In the genomic region with DNA sequence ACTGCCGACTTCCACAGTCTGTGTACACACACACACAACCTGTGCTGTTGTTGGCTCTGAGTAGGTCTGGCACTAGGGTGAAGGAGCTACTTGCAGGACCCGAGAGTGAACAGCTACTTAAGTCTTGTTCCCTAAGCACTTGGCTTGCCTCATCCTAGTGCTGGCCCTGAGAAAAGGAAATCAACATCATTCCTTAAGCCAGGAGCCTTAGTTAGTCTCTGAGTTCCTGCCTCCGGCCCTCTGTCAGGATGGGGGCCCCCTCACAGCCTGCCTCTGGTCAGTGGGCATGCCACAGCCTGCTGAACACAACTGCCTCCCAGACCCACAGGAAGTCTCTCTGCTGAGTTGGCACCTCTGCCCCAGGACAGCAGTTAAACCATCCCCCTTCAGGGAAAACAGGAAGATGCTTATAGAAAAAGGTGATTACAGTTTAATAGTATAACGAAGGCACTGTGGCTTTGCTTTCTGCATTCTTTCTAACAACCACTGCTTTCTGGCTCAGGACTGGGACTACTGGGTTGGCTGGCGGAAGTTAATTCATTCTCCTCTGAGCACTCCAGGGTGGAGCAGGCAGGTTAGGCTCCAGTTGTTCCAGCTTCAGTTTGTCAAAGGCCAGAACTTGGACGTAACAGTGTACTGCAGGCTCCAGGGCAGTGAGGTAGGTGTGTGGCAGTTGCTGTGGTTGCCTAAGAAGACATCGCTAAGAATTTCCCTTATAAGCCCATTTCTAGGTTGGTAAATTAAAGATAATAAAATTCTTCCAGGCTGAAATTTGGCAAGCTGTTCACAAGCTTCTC, we compare ENCODE assay signal across 14 cellular contexts. TPM values are rescaled to one million over a fixed set of nuclear protein-coding genes. Genes with fewer than 3 reads are reported as not detected.
DNase-seq lines count a peak whose midpoint lies in the region; ATAC-seq, FAIRE-seq and TF ChIP-seq lines count a peak whose summit lies in the region.
"Had no signal": no experiment of that assay in that cellular context is flagged by ENCODE, and none has a peak within 500 bp of the region (broad histone marks: within the 10 kb centered on the region; RNA-seq: fewer than 3 reads in every experiment).

No MANE protein-coding gene starts in this region.

- H3K9ac ChIP-seq in endothelial cell of umbilical vein (replicated peaks; ENCODE audit: extremely low read depth, insufficient read depth, low read length): no peak overlapping the region

- no peaks in the 10 kb centered on the region for H3K36me3 ChIP-seq in left ventricle myocardium inferior
- no peaks in the 10 kb centered on the region for H3K36me3 ChIP-seq in endothelial cell of umbilical vein (ENCODE audit: control insufficient read depth in 2 of 2, extremely low read depth in 1 of 2, insufficient read depth in 2 of 2, low read length in 2 of 2)
- H3K36me3 ChIP-seq in vagina: no peaks in the 10 kb centered on the region

- H3K4me1 ChIP-seq in left ventricle myocardium inferior: peaks cover 69% of the 10 kb centered on the region
- peaks cover 8% of the 10 kb centered on the region for H3K4me1 ChIP-seq in endothelial cell of umbilical vein (ENCODE audit: control insufficient read depth, extremely low read depth, insufficient read depth, low read length)
- peaks cover 84% of the 10 kb centered on the region for H3K4me1 ChIP-seq in vagina

- dilution Hi-C loops in endothelial cell of umbilical vein (cut with MboI; ENCODE audit: extremely low pct_ligation_motif_present, low sequenced_read_pairs): no loop called here

- peaks cover 68% of the 10 kb centered on the region for H3K4me1 Mint-ChIP-seq in osteocyte (ENCODE audit: unreplicated experiment)

- H3K27me3 Mint-ChIP-seq in osteocyte (ENCODE audit: unreplicated experiment): no peaks in the 10 kb centered on the region

- TF ChIP-seq CTCF in left ventricle myocardium inferior (IDR thresholded peaks at IDR 0.05; ENCODE audit: borderline replicate concordance) (no peak), endothelial cell of umbilical vein (IDR thresholded peaks at IDR 0.05; ENCODE audit: extremely low read depth in 1 of 2, insufficient read depth in 1 of 2, low read depth in 1 of 2, low read length in 2 of 2) (no peak), osteocyte (IDR thresholded peaks at IDR 0.05) (no peak), vagina (IDR thresholded peaks at IDR 0.05) (no peak)

- intact Hi-C loops in left ventricle myocardium inferior (cut with micrococcal nuclease) (no loop called here), cardiac septum (cut with DNase I) (no loop called here), endothelial cell of umbilical vein (cut with micrococcal nuclease) (no loop called here), vagina (cut with DNase I) (loop anchor here (10.0 kb wide), 2 partner anchors 52 to 68 kb away; no protein-coding TSS in a partner anchor)

- H3K9me3 ChIP-seq in left ventricle myocardium inferior (replicated peaks) (no peaks in the 10 kb centered on the region), endothelial cell of umbilical vein (replicated peaks; ENCODE audit: control insufficient read depth, insufficient read depth, low read length) (no peaks in the 10 kb centered on the region), vagina (no peaks in the 10 kb centered on the region)

- H3K79me2 ChIP-seq in endothelial cell of umbilical vein (ENCODE audit: control insufficient read depth, insufficient read depth, low read length): no peaks in the 10 kb centered on the region

- H3K4me2 ChIP-seq in endothelial cell of umbilical vein (ENCODE audit: insufficient read depth, low read length): no peak overlapping the region

- ATAC-seq in GM21515 (IDR thresholded peaks at IDR 0.05; ENCODE audit: unreplicated experiment): no peak
- no peak for ATAC-seq in GM19328 (IDR thresholded peaks at IDR 0.05; ENCODE audit: unreplicated experiment)

- DNase-seq in left ventricle myocardium inferior (peak; percentile 25), cardiac septum (ENCODE audit: low spot score) (no peak), endothelial cell of umbilical vein (ENCODE audit: low read depth, low spot score) (peak; percentile 31), osteocyte (ENCODE audit: extremely low spot score, unreplicated experiment) (no peak), vagina (ENCODE audit: extremely low spot score in 2 of 2) (peak in 1 of 2 donors; percentile 44), RKO (ENCODE audit: low spot score) (no peak)
- DNase-seq: activated naive CD8-positive, alpha-beta T cell treated with anti-CD3 and anti-CD28 coated beads, Interleukin-2, amount 10 ng/mL, durations not matched to agents 7 days and 5 days; Kasumi-1; NCI-H446 treated with DMSO at 0.1 percent for 48 hours; trophoblast cell had no signal

- no TSS peak for BruUV-seq in endothelial cell of umbilical vein (replicated peaks; lab: Mats Ljungman, UMichigan)

- no peaks in the 10 kb centered on the region for H3K36me3 Mint-ChIP-seq in osteocyte (ENCODE audit: unreplicated experiment)
- H3K36me3 Mint-ChIP-seq: activated naive CD8-positive, alpha-beta T cell treated with anti-CD3 and anti-CD28 coated beads, Interleukin-2, amount 10 ng/mL, durations not matched to agents 7 days and 5 days had no signal

- H3K4me3 Mint-ChIP-seq in osteocyte (ENCODE audit: unreplicated experiment): no peak overlapping the region
- H3K4me3 Mint-ChIP-seq: activated naive CD8-positive, alpha-beta T cell treated with anti-CD3 and anti-CD28 coated beads, Interleukin-2, amount 10 ng/mL, durations not matched to agents 7 days and 5 days had no signal

- H3K27ac Mint-ChIP-seq in osteocyte (ENCODE audit: unreplicated experiment): peak overlapping the region; percentile 54
- H3K27ac Mint-ChIP-seq: activated naive CD8-positive, alpha-beta T cell treated with anti-CD3 and anti-CD28 coated beads, Interleukin-2, amount 10 ng/mL, durations not matched to agents 7 days and 5 days had no signal

- CTCF ChIA-PET in endothelial cell of umbilical vein (lab: Charles Lee): interaction anchor here (0.7 to 5.6 kb wide), 3 partner anchors 8 to 75 kb away, joined by 3 to 52 read pairs (median 9); no protein-coding TSS in a partner anchor

- peak overlapping the region; percentile 81 for H3K27ac ChIP-seq in left ventricle myocardium inferior (replicated peaks)
- no peak overlapping the region for H3K27ac ChIP-seq in endothelial cell of umbilical vein (ENCODE audit: insufficient read depth, low read depth, low read length)
- H3K27ac ChIP-seq in vagina: peak overlapping the region; percentile 84
- H3K27ac ChIP-seq: SK-N-MC had no signal

- H3K4me3 ChIP-seq in left ventricle myocardium inferior: peak overlapping the region; percentile 72
- H3K4me3 ChIP-seq in endothelial cell of umbilical vein (replicated peaks in 1 of 3; ENCODE audit: insufficient read depth in 1 of 3, low read depth in 1 of 3, low read length in 3 of 3): no peak overlapping the region
- peak overlapping the region; percentile 56 to 64 for H3K4me3 ChIP-seq in vagina
- H3K4me3 ChIP-seq: dorsolateral prefrontal cortex, SK-N-MC had no signal

- H3K9me3 Mint-ChIP-seq in osteocyte (ENCODE audit: unreplicated experiment): no peaks in the 10 kb centered on the region
- H3K9me3 Mint-ChIP-seq: activated naive CD8-positive, alpha-beta T cell treated with anti-CD3 and anti-CD28 coated beads, Interleukin-2, amount 10 ng/mL, durations not matched to agents 7 days and 5 days had no signal

- H4K20me1 ChIP-seq in endothelial cell of umbilical vein (replicated peaks; ENCODE audit: control insufficient read depth, extremely low read depth, insufficient read depth, low read length): no peaks in the 10 kb centered on the region

- H3K27me3 ChIP-seq in left ventricle myocardium inferior (ENCODE audit: low read depth) (peaks cover 24% of the 10 kb centered on the region), endothelial cell of umbilical vein (ENCODE audit: control insufficient read depth in 2 of 2, insufficient read depth in 2 of 2, low read length in 2 of 2) (no peaks in the 10 kb centered on the region), vagina (no peaks in the 10 kb centered on the region)

- no peak for FAIRE-seq in endothelial cell of umbilical vein (lab: Jason Lieb, UNC)

- POLR2A ChIA-PET in endothelial cell of umbilical vein (lab: Charles Lee): no interaction called here

- TF ChIP-seq POLR2A in endothelial cell of umbilical vein (IDR thresholded peaks at IDR 0.05; ENCODE audit: low read depth, low read length) (no peak), vagina (IDR thresholded peaks at IDR 0.05) (no peak)

- no peaks in the 10 kb centered on the region for H3K9me1 ChIP-seq in endothelial cell of umbilical vein (replicated peaks; ENCODE audit: control insufficient read depth, extremely low read depth, insufficient read depth, low read length)

- H2AFZ ChIP-seq in endothelial cell of umbilical vein (ENCODE audit: low read depth, low read length): no peak overlapping the region

TF ChIP-seq in endothelial cell of umbilical vein, 7 proteins besides CTCF, POLR2A, EP300 and RAD21:
- TF ChIP-seq FOS (IDR thresholded peaks at IDR 0.05; ENCODE audit: borderline replicate concordance, insufficient read depth, low read length): no peak
- no peak for TF ChIP-seq GATA2 (IDR thresholded peaks at IDR 0.05; ENCODE audit: insufficient read depth, insufficient read length, low read depth, low read length)
- TF ChIP-seq, protein P1, sequence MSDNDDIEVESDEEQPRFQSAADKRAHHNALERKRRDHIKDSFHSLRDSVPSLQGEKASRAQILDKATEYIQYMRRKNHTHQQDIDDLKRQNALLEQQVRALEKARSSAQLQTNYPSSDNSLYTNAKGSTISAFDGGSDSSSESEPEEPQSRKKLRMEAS (IDR thresholded peaks at IDR 0.05; ENCODE audit: insufficient read depth, insufficient read length): no peak
- TF ChIP-seq EZH2 (IDR thresholded peaks at IDR 0.05; ENCODE audit: borderline replicate concordance, low read depth, low read length, severe bottlenecking): no peak
- no peak for TF ChIP-seq JUN (IDR thresholded peaks at IDR 0.05; ENCODE audit: borderline replicate concordance, insufficient read depth, insufficient read length, low read depth)
- TF ChIP-seq MYC (IDR thresholded peaks at IDR 0.05; ENCODE audit: low read depth, low read length): no peak
- no peak for TF ChIP-seq POLR2AphosphoS5 (IDR thresholded peaks at IDR 0.05; ENCODE audit: insufficient read depth, low read depth, low read length)

RNA-seq across cellular contexts. Expression of a gene that starts 2.8 kb away (rescaled TPM):
- total RNA-seq in left ventricle myocardium inferior (9.0 TPM), cardiac septum (3.6 TPM), endothelial cell of umbilical vein (0.60 and 0.85 TPM in 2 replicates), osteocyte (11.3 and 11.8 TPM in 2 replicates), vagina (38.5 TPM)
- 1.1 TPM in 2 replicates for polyA plus RNA-seq in endothelial cell of umbilical vein
- 1.1 and 1.3 TPM in 2 replicates for polyA plus RNA-seq in endothelial cell of umbilical vein (2011; cell fraction: cytosol; rRNA removed)
- 1.1 TPM in 2 replicates for polyA plus RNA-seq in endothelial cell of umbilical vein (2011; cell fraction: nucleus; rRNA removed)
- polyA plus RNA-seq in endothelial cell of umbilical vein (2012): 2.2 and 3.5 TPM in 2 replicates
- 2.1 and 3.4 TPM in 2 replicates for polyA minus RNA-seq in endothelial cell of umbilical vein
- not detected for polyA minus RNA-seq in endothelial cell of umbilical vein (2011; cell fraction: cytosol; rRNA and poly(A)+ RNA removed)
- polyA minus RNA-seq in endothelial cell of umbilical vein (2011; cell fraction: nucleus; rRNA and poly(A)+ RNA removed): 1.4 and 4.4 TPM in 2 replicates

Comparison
In these comparisons a context has a peak if more than half of its experiments do, and no peak if none do; other contexts are left out.
1. DNase-seq: peak in left ventricle myocardium inferior (single experiment) and endothelial cell of umbilical vein (single experiment); none in cardiac septum (single experiment), osteocyte (single experiment) and RKO (single experiment).
2. H3K4me3 ChIP-seq: peak in left ventricle myocardium inferior (single experiment) and vagina (2 of 2); none in endothelial cell of umbilical vein (0 of 3).